ENCODE assay signal across 34 cellular contexts in the genomic region with DNA sequence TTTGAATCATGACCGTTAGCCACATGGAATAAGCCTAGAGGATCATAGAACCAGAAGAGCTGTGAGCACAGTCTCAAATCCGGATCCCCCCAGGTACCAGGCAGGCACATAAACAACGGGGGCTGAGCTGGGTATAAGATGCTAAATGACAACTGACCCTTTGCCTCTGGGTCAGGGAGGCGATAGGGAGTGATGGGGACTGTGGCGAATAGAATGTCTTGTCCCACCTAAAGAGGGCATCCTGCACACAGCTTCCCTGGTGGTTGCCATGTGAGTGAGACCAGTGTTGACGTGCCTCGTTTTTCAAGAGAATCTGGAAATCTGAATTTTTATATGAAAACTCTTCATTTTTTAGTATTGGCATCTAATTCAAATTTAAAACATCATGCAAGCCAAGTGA. TPM values are rescaled to one million over a fixed set of nuclear protein-coding genes. Genes with fewer than 3 reads are reported as not detected.
"Had no signal": no experiment of that assay in that cellular context is flagged by ENCODE, and none has a peak within 500 bp of the region (broad histone marks: within the 10 kb centered on the region; RNA-seq: fewer than 3 reads in every experiment).

No MANE protein-coding gene starts in this region.

- H3K4me3 ChIP-seq: colonic mucosa, esophagus squamous epithelium, gastrocnemius medialis, heart right ventricle, left lung, lower lobe of right lung, mucosa of descending colon had no signal

- ATAC-seq: effector memory CD8-positive, alpha-beta T cell; esophagus mucosa; gastrocnemius medialis; heart right ventricle; left cardiac atrium; left lung; left ventricle myocardium superior; lower lobe of right lung; mucosa of descending colon had no signal

- H3K27me3 ChIP-seq: colonic mucosa, gastrocnemius medialis, heart right ventricle had no signal

- H3K9me3 ChIP-seq: colonic mucosa, esophagus squamous epithelium, gastrocnemius medialis, heart right ventricle, left lung, lower lobe of right lung, mucosa of descending colon had no signal

- DNase-seq: colonic mucosa; cortex of kidney; effector CD8-positive, alpha-beta T cell; effector memory CD8-positive, alpha-beta T cell; endodermal cell; erythroblast; esophagus squamous epithelium; foreskin fibroblast; foreskin melanocyte; gastrocnemius medialis; glutamatergic neuron; head of caudate nucleus; heart right ventricle; hippocampal formation; left cardiac atrium; left ventricle myocardium superior; lower lobe of right lung; mesenchymal stem cell; mucosa of descending colon; naive B cell had no signal

- FAIRE-seq: endometrium, islet of Langerhans, keratinocyte had no signal

- H3K4me1 ChIP-seq: colonic mucosa, left lung, lower lobe of right lung had no signal

- H3K36me3 ChIP-seq: colonic mucosa, esophagus squamous epithelium, heart right ventricle, left lung, lower lobe of right lung had no signal

- H3K27ac ChIP-seq: colonic mucosa, epithelial cell of prostate, esophagus squamous epithelium, gastrocnemius medialis, heart right ventricle, left lung, lower lobe of right lung had no signal

RNA-seq across cellular contexts. Expression of a gene that starts 33.6 kb away (rescaled TPM):
- total RNA-seq: dermis microvascular lymphatic vessel endothelial cell, endodermal cell, esophagus mucosa, esophagus squamous epithelium, glomerular endothelial cell, heart right ventricle, kidney epithelial cell, left cardiac atrium, left lung, left ventricle myocardium superior, lower lobe of right lung, lung microvascular endothelial cell, mesenteric fat pad, mesothelial cell of epicardium, myocyte had no signal
- polyA plus RNA-seq: heart right ventricle, keratinocyte had no signal

RNA-seq across cellular contexts. Expression of a gene that starts 56.9 kb away (rescaled TPM):
- total RNA-seq: dermis microvascular lymphatic vessel endothelial cell, endodermal cell, esophagus mucosa, esophagus squamous epithelium, glomerular endothelial cell, left cardiac atrium, left ventricle myocardium superior, lower leg skin, lower lobe of right lung, lung microvascular endothelial cell, myocyte had no signal
- polyA plus RNA-seq: keratinocyte had no signal
